Comparison of ENCODE assay signal across 29 cellular contexts in genomic region chr11:80241766-80242165, GRCh38.
DNase-seq lines count a peak whose midpoint lies in the region; ATAC-seq and TF ChIP-seq lines count a peak whose summit lies in the region.
"Had no signal": no experiment of that assay in that cellular context is flagged by ENCODE, and none has a peak within 500 bp of the region (broad histone marks: within the 10 kb centered on the region; RNA-seq: fewer than 3 reads in every experiment).

No MANE protein-coding gene starts in this region.

- no peaks in the 10 kb centered on the region for H3K9me2 ChIP-seq in hepatocyte (replicated peaks; ENCODE audit: insufficient read depth)

- H3K4me3 Mint-ChIP-seq in natural killer cell = no peak overlapping the region
- H3K4me3 Mint-ChIP-seq: memory B cell; nephron progenitor cell; stimulated activated naive B cell treated with anti-CD40 and anti-IgM and Interleukin-4, amounts not matched to agents 10 μg/mL and 1 μg/mL and 100 μg/mL, for 72 hours had no signal

- BruUV-seq in IMR-90 (replicated peaks; lab: Mats Ljungman, UMichigan) = no TSS peak

- no peak overlapping the region for H2BK20ac ChIP-seq in IMR-90 (ENCODE audit: low read depth, low read length)

- no peak for TF ChIP-seq RAD21 in IMR-90 (IDR thresholded peaks at IDR 0.05; ENCODE audit: low read length)

- no peak for TF ChIP-seq POLR2A in IMR-90 (IDR thresholded peaks at IDR 0.05; ENCODE audit: low read depth, low read length)

- no peak overlapping the region for H3K27ac Mint-ChIP-seq in natural killer cell
- H3K27ac Mint-ChIP-seq: activated naive CD4-positive, alpha-beta T cell treated with anti-CD3 and anti-CD28 coated beads, Interleukin-2, amount 50 U/mL, for 72 hours; activated T-helper 2 cell treated with anti-CD3 and anti-CD28 coated beads, Interferon-gamma antibody, Interleukin-2, Interleukin-4, amounts not matched to agents 10 μg/mL and 5 μg/mL and 100 μg/mL, durations not matched to agents 14 hours and 24 hours and 36 hours; memory B cell; nephron progenitor cell; stimulated activated naive B cell treated with anti-CD40 and anti-IgM and Interleukin-4, amounts not matched to agents 10 μg/mL and 1 μg/mL and 100 μg/mL, for 72 hours had no signal

- intact Hi-C loops in IMR-90 (cut with micrococcal nuclease) = no loop called here
- intact Hi-C loops in natural killer cell (cut with micrococcal nuclease) = no loop called here

- H3K36me3 Mint-ChIP-seq in natural killer cell = peaks cover 15% of the 10 kb centered on the region
- H3K36me3 Mint-ChIP-seq: memory B cell; stimulated activated naive B cell treated with anti-CD40 and anti-IgM and Interleukin-4, amounts not matched to agents 10 μg/mL and 1 μg/mL and 100 μg/mL, for 72 hours had no signal

- no peak overlapping the region for H3K27ac ChIP-seq in IMR-90 (ENCODE audit: insufficient read depth, low read length)
- no peak overlapping the region for H3K27ac ChIP-seq in hepatocyte
- H3K27ac ChIP-seq: ascending aorta; BLaER1 treated with 17β-estradiol and CSF1 and Interleukin-3, amounts not matched to agents 10 nM and 100 nM; dorsolateral prefrontal cortex; gastroesophageal sphincter; ovary; skin epidermis; VCaP had no signal

- no peak overlapping the region for H4K91ac ChIP-seq in IMR-90 (ENCODE audit: insufficient read depth, low read depth, low read length)

- H3K4me2 ChIP-seq in IMR-90 (ENCODE audit: low read depth, low read length) (no peak overlapping the region), hepatocyte (no peak overlapping the region)
- H3K4me2 ChIP-seq: BLaER1 treated with 17β-estradiol and CSF1 and Interleukin-3, amounts not matched to agents 10 nM and 100 nM had no signal

- H3K9me3 Mint-ChIP-seq in natural killer cell = peaks cover 24 to 31% of the 10 kb centered on the region in 2 donors
- H3K9me3 Mint-ChIP-seq: nephron progenitor cell had no signal

- H3K4me3 ChIP-seq in IMR-90 (ENCODE audit: insufficient read depth, low read depth, low read length) = no peak overlapping the region
- H3K4me3 ChIP-seq in hepatocyte = no peak overlapping the region
- H3K4me3 ChIP-seq: ascending aorta; BLaER1 treated with 17β-estradiol and CSF1 and Interleukin-3, amounts not matched to agents 10 nM and 100 nM; dorsolateral prefrontal cortex; gastroesophageal sphincter; K562; ovary; skin epidermis had no signal

- no peaks in the 10 kb centered on the region for H3K27me3 Mint-ChIP-seq in natural killer cell (ENCODE audit: low read depth in 2 of 2)
- H3K27me3 Mint-ChIP-seq: memory B cell; stimulated activated naive B cell treated with anti-CD40 and anti-IgM and Interleukin-4, amounts not matched to agents 10 μg/mL and 1 μg/mL and 100 μg/mL, for 72 hours had no signal

- POLR2A ChIA-PET in IMR-90 (lab: Charles Lee; ENCODE audit: unreplicated experiment) = no interaction called here

- no peak overlapping the region for H3K23ac ChIP-seq in IMR-90 (ENCODE audit: low read depth, low read length)

- H2AK9ac ChIP-seq in IMR-90 (replicated peaks; ENCODE audit: low read depth, low read length, poor library complexity) = no peak overlapping the region

- H3K9me3 ChIP-seq in IMR-90 (ENCODE audit: control insufficient read depth, insufficient read depth, low read length) (no peaks in the 10 kb centered on the region), hepatocyte (ENCODE audit: low read depth) (no peaks in the 10 kb centered on the region)
- H3K9me3 ChIP-seq: ascending aorta, gastroesophageal sphincter, ovary had no signal

- TF ChIP-seq CTCF in IMR-90 (conservative IDR thresholded peaks at IDR 0.05; ENCODE audit: low read depth, low read length) (no peak), hepatocyte (IDR thresholded peaks at IDR 0.05; ENCODE audit: poor library complexity) (no peak), natural killer cell (IDR thresholded peaks at IDR 0.05) (no peak)

- no peaks in the 10 kb centered on the region for H3K79me2 ChIP-seq in hepatocyte

- in situ Hi-C loops in IMR-90 (cut with MboI; ENCODE audit: low sequenced_read_pairs) = no loop called here

- H3K9me1 ChIP-seq in IMR-90 (ENCODE audit: insufficient read depth, low read length) = no peaks in the 10 kb centered on the region

- no peak overlapping the region for H3K14ac ChIP-seq in IMR-90 (replicated peaks; ENCODE audit: low read depth, low read length)

- no peak overlapping the region for H2BK120ac ChIP-seq in IMR-90 (ENCODE audit: low read depth, low read length)

- no peak overlapping the region for H3K18ac ChIP-seq in IMR-90 (ENCODE audit: low read depth, low read length)

- no peak overlapping the region for H4K5ac ChIP-seq in IMR-90 (ENCODE audit: low read depth, low read length)

- ATAC-seq in IMR-90 (ENCODE audit: low read depth) (no peak), natural killer cell (no peak)
- ATAC-seq: activated naive CD4-positive, alpha-beta T cell treated with anti-CD3 and anti-CD28 coated beads, Interleukin-2, amount 50 U/mL, for 72 hours; gastroesophageal sphincter; K562; stimulated activated naive B cell treated with anti-CD40 and anti-IgM and Interleukin-4, amounts not matched to agents 10 μg/mL and 1 μg/mL and 100 μg/mL, for 72 hours had no signal

- no peak overlapping the region for H2BK15ac ChIP-seq in IMR-90 (ENCODE audit: low read depth, low read length)

- H4K8ac ChIP-seq in IMR-90 (ENCODE audit: low read depth in 2 of 2, low read length in 2 of 2) = no peak overlapping the region

- H3K27me3 ChIP-seq in IMR-90 (ENCODE audit: control insufficient read depth, insufficient read depth, low read length) = no peaks in the 10 kb centered on the region
- no peaks in the 10 kb centered on the region for H3K27me3 ChIP-seq in hepatocyte
- H3K27me3 ChIP-seq: ascending aorta; BLaER1 treated with 17β-estradiol and CSF1 and Interleukin-3, amounts not matched to agents 10 nM and 100 nM; dorsolateral prefrontal cortex; gastroesophageal sphincter; ovary had no signal

- DNase-seq in IMR-90 = peak; percentile 4
- DNase-seq in SW480 (ENCODE audit: low spot score) = peak; percentile 4
- peak; percentile 15 for DNase-seq in dedifferentiated amniotic fluid mesenchymal stem cell (ENCODE audit: extremely low spot score)
- no peak for DNase-seq in hepatocyte (ENCODE audit: low spot score)
- DNase-seq in NCI-H1694 (lab: John Stamatoyannopoulos, UW) = no peak
- DNase-seq in natural killer cell = no peak
- DNase-seq in GM19240 (ENCODE audit: insufficient read length, low spot score) = no peak
- DNase-seq: activated CD4-positive, alpha-beta T cell treated with anti-CD3 and anti-CD28 coated beads for 48 hours; DMS153; dorsolateral prefrontal cortex; HCEC 1CT; hippocampal formation; MM.1S; NCI-H2029 treated with DMSO at 0.1 percent for 48 hours; NCI-H526; nephron progenitor cell; ovary; stimulated activated naive B cell treated with anti-CD40 and anti-IgM and Interleukin-4, amounts not matched to agents 10 μg/mL and 1 μg/mL and 100 μg/mL, for 72 hours; substantia nigra; T-helper 9 cell had no signal

- no peak overlapping the region for H3K56ac ChIP-seq in IMR-90 (ENCODE audit: extremely low read depth, insufficient read depth, low read length)

- CTCF ChIA-PET in IMR-90 (lab: Yijun Ruan, JAX) = no interaction called here

- H2AK5ac ChIP-seq in IMR-90 (ENCODE audit: low read depth, low read length) = no peak overlapping the region

- H3K9ac ChIP-seq in IMR-90 (ENCODE audit: low read depth, low read length) = no peak overlapping the region
- H3K9ac ChIP-seq: BLaER1 treated with 17β-estradiol and CSF1 and Interleukin-3, amounts not matched to agents 10 nM and 100 nM had no signal

- no CpG with 5 or more reads among the region's 3 CpGs for WGBS in IMR-90 (ENCODE audit: extremely low coverage in 2 of 2, insufficient read length in 1 of 2), 2 experiments
- 81% methylated on average over 3 of the region's 3 CpGs for WGBS in hepatocyte (ENCODE audit: low lambda C conversion rate, missing lambda C conversion rate)

- H3K4me1 Mint-ChIP-seq in natural killer cell = no peaks in the 10 kb centered on the region
- H3K4me1 Mint-ChIP-seq: memory B cell; nephron progenitor cell; stimulated activated naive B cell treated with anti-CD40 and anti-IgM and Interleukin-4, amounts not matched to agents 10 μg/mL and 1 μg/mL and 100 μg/mL, for 72 hours had no signal

- H2BK5ac ChIP-seq in IMR-90 (ENCODE audit: low read depth, low read length, poor library complexity, severe bottlenecking) = no peak overlapping the region

- H3K79me1 ChIP-seq in IMR-90 (ENCODE audit: low read depth in 1 of 2, low read length in 2 of 2) = no peaks in the 10 kb centered on the region

- H2AFZ ChIP-seq in IMR-90 (replicated peaks; ENCODE audit: low read length, poor library complexity) (no peak overlapping the region), hepatocyte (no peak overlapping the region)

- dilution Hi-C loops in IMR-90 (cut with HindIII; ENCODE audit: low sequenced_read_pairs, unreplicated experiment) = no loop called here

- no peak overlapping the region for H3K4ac ChIP-seq in IMR-90 (ENCODE audit: low read depth, low read length)

- H4K20me1 ChIP-seq in IMR-90 (ENCODE audit: insufficient read depth, low read length) (no peaks in the 10 kb centered on the region), hepatocyte (ENCODE audit: insufficient read depth, poor library complexity, severe bottlenecking) (no peaks in the 10 kb centered on the region)
- H4K20me1 ChIP-seq: BLaER1 treated with 17β-estradiol and CSF1 and Interleukin-3, amounts not matched to agents 10 nM and 100 nM had no signal

- H3K4me1 ChIP-seq in IMR-90 (ENCODE audit: control insufficient read depth, insufficient read depth, low read length) = no peaks in the 10 kb centered on the region
- H3K4me1 ChIP-seq in hepatocyte (ENCODE audit: insufficient read depth) = no peaks in the 10 kb centered on the region
- H3K4me1 ChIP-seq: ascending aorta, gastroesophageal sphincter had no signal

- H3K36me3 ChIP-seq in IMR-90 (ENCODE audit: control insufficient read depth, insufficient read depth, low read length) (no peaks in the 10 kb centered on the region), hepatocyte (replicated peaks; ENCODE audit: insufficient read depth, low read depth) (no peaks in the 10 kb centered on the region)
- H3K36me3 ChIP-seq: ascending aorta; BLaER1 treated with 17β-estradiol and CSF1 and Interleukin-3, amounts not matched to agents 10 nM and 100 nM; gastroesophageal sphincter; ovary had no signal

TF ChIP-seq in IMR-90, 13 proteins besides CTCF, POLR2A, EP300 and RAD21 (continues in another document):
- no peak for TF ChIP-seq RCOR1 (IDR thresholded peaks at IDR 0.05; ENCODE audit: insufficient replicate concordance, low read length)
- no peak for TF ChIP-seq MAFK (IDR thresholded peaks at IDR 0.05; ENCODE audit: low read depth, low read length)
- TF ChIP-seq SMC3 (IDR thresholded peaks at IDR 0.05; ENCODE audit: low read depth, low read length) = no peak
- TF ChIP-seq ELK1 (IDR thresholded peaks at IDR 0.05; ENCODE audit: borderline replicate concordance, low read depth, low read length) = no peak

Comparison
In these comparisons a context has a peak if more than half of its experiments do, and no peak if none do; other contexts are left out.
1. DNase-seq: peak in IMR-90 (single experiment), SW480 (single experiment) and dedifferentiated amniotic fluid mesenchymal stem cell (single experiment); none in hepatocyte (single experiment), NCI-H1694 (single experiment), natural killer cell (single experiment) and GM19240 (single experiment).